19 cellular contexts compared by ENCODE assay signal in the genomic region with DNA sequence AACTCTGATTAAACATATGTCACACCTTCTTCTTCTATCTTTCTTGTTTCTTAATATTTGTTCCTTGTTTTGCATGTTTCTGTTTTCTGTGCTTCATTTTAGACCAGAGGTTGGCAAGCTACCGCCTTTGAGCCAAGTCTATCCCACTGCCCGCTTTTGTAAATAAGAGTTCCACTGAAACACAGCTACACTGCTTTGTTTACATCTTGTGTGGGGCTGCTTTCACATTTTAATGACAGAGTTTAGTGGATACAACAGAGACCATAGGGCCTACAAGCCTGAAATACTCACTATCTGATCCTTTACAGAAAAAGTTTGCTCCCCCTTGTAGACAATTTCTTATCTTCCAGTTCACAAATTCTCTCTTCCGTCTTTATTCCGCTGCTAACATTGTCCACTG.
"Had no signal": no experiment of that assay in that cellular context is flagged by ENCODE, and none has a peak within 500 bp of the region (broad histone marks: within the 10 kb centered on the region; RNA-seq: fewer than 3 reads in every experiment).

No MANE protein-coding gene starts in this region.

- H3K79me2 ChIP-seq: hepatocyte had no signal

- H3K4me1 ChIP-seq: esophagus squamous epithelium, gastrocnemius medialis, left lung, lower lobe of right lung had no signal

- DNase-seq: dermis blood vessel endothelial cell; dorsolateral prefrontal cortex; effector CD4-positive, alpha-beta T cell; effector memory CD4-positive, alpha-beta T cell; esophagus squamous epithelium; foreskin fibroblast; foreskin melanocyte; gastrocnemius medialis; glutamatergic neuron; head of caudate nucleus; hypothalamus; left cardiac atrium; left lung; left ventricle myocardium superior; lower lobe of right lung; mesendoderm; midbrain had no signal

- H3K27me3 ChIP-seq: dorsolateral prefrontal cortex, esophagus squamous epithelium, gastrocnemius medialis, hepatocyte had no signal

- H3K27ac ChIP-seq: coronary artery, dorsolateral prefrontal cortex, esophagus squamous epithelium, gastrocnemius medialis, hepatocyte, left lung, lower lobe of right lung had no signal

- H3K4me3 ChIP-seq: coronary artery, dorsolateral prefrontal cortex, esophagus squamous epithelium, gastrocnemius medialis, hepatocyte, left lung, lower lobe of right lung had no signal

- H3K36me3 ChIP-seq: esophagus squamous epithelium, gastrocnemius medialis, left lung, lower lobe of right lung had no signal

- H3K4me2 ChIP-seq: hepatocyte had no signal

- H3K9me3 ChIP-seq: esophagus squamous epithelium, gastrocnemius medialis, left lung, lower lobe of right lung had no signal

- ATAC-seq: gastrocnemius medialis, left cardiac atrium, left lung, left ventricle myocardium superior, lower lobe of right lung had no signal

- H2AFZ ChIP-seq: hepatocyte had no signal
